In the genomic region with DNA sequence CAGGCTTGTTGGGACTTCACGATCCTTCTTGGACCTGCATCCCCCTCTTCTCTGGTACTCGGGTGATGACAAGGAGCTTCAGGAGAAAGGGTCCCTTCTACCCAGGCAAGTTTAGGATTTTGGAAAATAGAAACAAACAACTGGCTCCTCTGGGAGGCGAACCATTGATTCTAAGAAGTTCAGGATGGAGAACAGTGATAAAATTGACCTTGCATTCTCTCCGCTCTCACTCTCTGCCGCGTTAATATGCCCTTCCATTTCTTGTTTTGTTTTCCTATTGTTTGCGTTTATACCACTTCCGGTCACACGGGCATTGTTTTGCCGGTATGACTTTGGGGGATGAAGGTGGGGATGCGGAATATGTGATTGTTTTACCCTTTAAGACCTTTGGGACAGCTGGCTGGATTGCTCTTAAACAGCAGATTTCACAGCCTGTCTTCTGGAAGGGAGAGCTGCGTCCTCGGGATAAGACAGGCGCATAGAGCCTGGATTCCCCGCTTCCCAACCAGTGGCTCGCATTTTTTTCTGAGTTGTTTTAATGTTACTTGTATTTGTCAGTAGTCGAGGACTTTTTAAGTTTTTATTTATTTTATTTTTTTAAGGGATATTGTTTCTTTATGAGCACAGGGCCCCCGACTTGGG, we compare ENCODE assay signal across 8 cellular contexts.
DNase-seq lines count a peak whose midpoint lies in the region; ATAC-seq and TF ChIP-seq lines count a peak whose summit lies in the region.

No MANE protein-coding gene starts in this region.

- no peak for TF ChIP-seq POLR2A in NB4 (IDR thresholded peaks at IDR 0.05; ENCODE audit: extremely low read depth, insufficient read length)

- H3K27ac Mint-ChIP-seq in osteocyte (ENCODE audit: unreplicated experiment): peak overlapping the region; percentile 15

- H3K27me3 Mint-ChIP-seq in osteocyte (ENCODE audit: unreplicated experiment): peaks cover 43% of the 10 kb centered on the region

- no peak overlapping the region for H3K27ac ChIP-seq in caudate nucleus (ENCODE audit: low read depth, low read length)

- H3K4me1 Mint-ChIP-seq in osteocyte (ENCODE audit: unreplicated experiment): peaks cover 16% of the 10 kb centered on the region

- no peaks in the 10 kb centered on the region for H3K9me3 Mint-ChIP-seq in osteocyte (ENCODE audit: unreplicated experiment)

- DNase-seq in EL (peak; percentile 37), NB4 (ENCODE audit: low read depth) (peak; percentile 14), dermis blood vessel endothelial cell (peak; percentile 49), osteocyte (ENCODE audit: extremely low spot score, unreplicated experiment) (peak; percentile 25), T-helper 9 cell (no peak), caudate nucleus (lab: John Stamatoyannopoulos, UW) (no peak)
- no peak for DNase-seq in activated effector memory CD4-positive, alpha-beta T cell treated with anti-CD3 and anti-CD28 coated beads, Interleukin-2, amount 50 U/mL, for 16 hours

- peak overlapping the region; percentile 72 for H3K4me3 ChIP-seq in NB4 (ENCODE audit: low read depth, low read length)

- H3K36me3 Mint-ChIP-seq in osteocyte (ENCODE audit: unreplicated experiment): no peaks in the 10 kb centered on the region

- TF ChIP-seq CTCF in NB4 (IDR thresholded peaks at IDR 0.05; ENCODE audit: low read depth, low read length) (no peak), osteocyte (IDR thresholded peaks at IDR 0.05) (no peak)

- peak overlapping the region; percentile 83 for H3K4me3 Mint-ChIP-seq in osteocyte (ENCODE audit: unreplicated experiment)

- ATAC-seq in GM21447 (IDR thresholded peaks at IDR 0.05; ENCODE audit: unreplicated experiment): no peak

Comparison
In these comparisons a context has a peak if more than half of its experiments do, and no peak if none do; other contexts are left out.
1. DNase-seq: peak in EL (single experiment), NB4 (single experiment), dermis blood vessel endothelial cell (single experiment) and osteocyte (single experiment); none in T-helper 9 cell (single experiment), caudate nucleus (0 of 61) and activated effector memory CD4-positive, alpha-beta T cell treated with anti-CD3 and anti-CD28 coated beads, Interleukin-2, amount 50 U/mL, for 16 hours (single experiment).